ENCODE assay signal across 25 cellular contexts in genomic region chr5:135829179-135829578, GRCh38. TPM values are rescaled to one million over a fixed set of nuclear protein-coding genes. Genes with fewer than 3 reads are reported as not detected.
"Had no signal": no experiment of that assay in that cellular context is flagged by ENCODE, and none has a peak within 500 bp of the region (broad histone marks: within the 10 kb centered on the region; RNA-seq: fewer than 3 reads in every experiment).

No MANE protein-coding gene starts in this region.

- DNase-seq: cortex of kidney; dorsolateral prefrontal cortex; effector memory CD4-positive, alpha-beta T cell; esophagus squamous epithelium; foreskin fibroblast; glutamatergic neuron; immature natural killer cell; kidney; left cardiac atrium; left ventricle myocardium inferior; lower lobe of right lung; mesenchymal stem cell; midbrain; naive B cell; right cardiac atrium; small intestine; stimulated activated CD4-positive, alpha-beta T cell treated with anti-CD3 and anti-CD28 coated beads, Interleukin-12 subunit alpha, Interleukin-12 subunit beta, amount 100 ng/mL, for 4 hours; stimulated activated CD4-positive, alpha-beta T cell treated with anti-CD3 and anti-CD28 coated beads, Interleukin-2, amount 100 ng/mL, for 48 hours; stimulated activated naive CD8-positive, alpha-beta T cell treated with anti-CD3 and anti-CD28 coated beads, Interleukin-15, Interleukin-2, amounts not matched to agents 100 U/mL and 50 U/mL, for 24 hours; thyroid gland; upper lobe of left lung; uterus had no signal

- H3K4me3 ChIP-seq: dorsolateral prefrontal cortex, esophagus squamous epithelium, gastroesophageal sphincter, left ventricle myocardium inferior, lower lobe of right lung, suprapubic skin, thyroid gland, upper lobe of left lung, uterus had no signal

- H3K27me3 ChIP-seq: thyroid gland, uterus had no signal

- H3K36me3 ChIP-seq: esophagus squamous epithelium, gastroesophageal sphincter, left ventricle myocardium inferior, lower lobe of right lung, suprapubic skin, thyroid gland, upper lobe of left lung, uterus had no signal

- H3K4me1 ChIP-seq: uterus had no signal

- H3K27ac ChIP-seq: dorsolateral prefrontal cortex, epithelial cell of prostate, esophagus squamous epithelium, gastroesophageal sphincter, left ventricle myocardium inferior, lower lobe of right lung, suprapubic skin, thyroid gland, upper lobe of left lung, uterus had no signal

- H3K9me3 ChIP-seq: esophagus squamous epithelium, gastroesophageal sphincter, left ventricle myocardium inferior, lower lobe of right lung, suprapubic skin, thyroid gland, upper lobe of left lung, uterus had no signal

- ATAC-seq: gastroesophageal sphincter; stimulated activated naive CD8-positive, alpha-beta T cell treated with anti-CD3 and anti-CD28 coated beads, Interleukin-15, Interleukin-2, amounts not matched to agents 100 U/mL and 50 U/mL, for 24 hours had no signal

RNA-seq across cellular contexts. Expression of gene SLC25A48, which starts 5.3 kb away (rescaled TPM):
- total RNA-seq: left ventricle myocardium inferior, right cardiac atrium, upper lobe of left lung had no signal
